ENCODE assay signal across 8 cellular contexts in the genomic region with DNA sequence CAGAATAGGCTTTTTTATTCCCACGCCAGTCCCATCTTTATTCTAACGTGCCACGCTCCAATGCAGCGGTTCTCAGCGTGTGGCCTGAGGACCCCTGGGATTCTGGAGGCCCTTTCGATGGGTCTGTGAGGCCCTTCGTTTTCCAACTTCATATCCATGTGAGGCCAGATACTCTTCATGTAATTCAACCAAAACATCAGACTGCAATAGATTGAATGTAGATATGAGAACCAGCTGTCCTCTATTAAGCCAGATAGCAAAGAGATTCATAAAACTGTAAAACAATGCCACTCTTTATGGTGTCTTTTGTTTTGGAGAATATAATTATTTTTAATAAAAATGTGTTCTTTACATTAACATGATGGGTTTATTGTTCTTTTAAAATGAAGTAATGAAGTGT.
"Had no signal": no experiment of that assay in that cellular context is flagged by ENCODE, and none has a peak within 500 bp of the region (broad histone marks: within the 10 kb centered on the region; RNA-seq: fewer than 3 reads in every experiment).

No MANE protein-coding gene starts in this region.

- FAIRE-seq: H1, H54, HepG2 had no signal

- ATAC-seq: GM23338, HepG2 had no signal

- H3K4me1 Mint-ChIP-seq: IgD-negative memory B cell had no signal

- H3K4me3 Mint-ChIP-seq: GM23338, H9, IgD-negative memory B cell had no signal

- H3K36me3 Mint-ChIP-seq: IgD-negative memory B cell had no signal

- H3K9me3 Mint-ChIP-seq: GM23338, H9 had no signal

- DNase-seq: H9, HCEC 1CT, KBM-7 had no signal

- H3K27ac Mint-ChIP-seq: GM23338, H9, IgD-negative memory B cell had no signal
